27 cellular contexts compared by ENCODE assay signal in the genomic region with DNA sequence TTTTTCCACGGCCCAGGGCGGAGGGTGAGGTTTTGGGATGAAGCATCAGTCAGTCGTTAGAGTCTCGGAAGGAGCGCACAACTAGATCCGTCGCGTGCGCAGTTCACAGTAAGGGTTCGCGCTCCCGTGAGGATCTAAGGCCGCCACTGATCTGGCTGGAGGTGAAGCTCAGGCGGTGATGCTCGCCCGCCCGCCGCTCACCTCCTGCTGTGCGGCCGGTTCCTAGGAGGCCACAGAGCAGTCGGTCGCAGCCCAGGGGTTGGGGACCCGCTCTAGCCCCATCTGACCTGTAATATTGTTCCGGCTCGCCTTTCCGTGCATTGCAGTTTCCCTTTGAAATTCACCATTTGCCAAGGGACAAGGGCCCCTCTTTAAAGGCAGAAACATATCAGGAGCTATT.
"Had no signal": no experiment of that assay in that cellular context is flagged by ENCODE, and none has a peak within 500 bp of the region (broad histone marks: within the 10 kb centered on the region; RNA-seq: fewer than 3 reads in every experiment).

No MANE protein-coding gene starts in this region.

- DNase-seq: effector CD8-positive, alpha-beta T cell; endodermal cell; foreskin fibroblast; gastrocnemius medialis; head of caudate nucleus; left ventricle myocardium superior; lower lobe of right lung; natural killer cell; stimulated activated CD4-positive, alpha-beta T cell treated with anti-CD3 and anti-CD28 coated beads, Interleukin-12 subunit alpha, Interleukin-12 subunit beta, amount 100 ng/mL, for 4 hours; stimulated activated CD4-positive, alpha-beta T cell treated with anti-CD3 and anti-CD28 coated beads, Interleukin-1b, Interleukin-23, amount 100 ng/mL, for 48 hours; stimulated activated CD4-positive, alpha-beta T cell treated with anti-CD3 and anti-CD28 coated beads, Interleukin-4, amount 100 ng/mL, for 1 hour; stimulated activated naive CD4-positive, alpha-beta T cell treated with Interleukin-2 at 50 U/mL for 16 hours; substantia nigra had no signal

- H3K4me1 ChIP-seq: gastrocnemius medialis, lower lobe of right lung, prostate gland, right atrium auricular region, tibial nerve had no signal

- H3K9me3 ChIP-seq: gastrocnemius medialis, lower lobe of right lung, prostate gland, thoracic aorta, vagina had no signal

- H3K27me3 ChIP-seq: gastrocnemius medialis, right atrium auricular region, tibial nerve, vagina had no signal

- H3K27ac ChIP-seq: epithelial cell of prostate, gastrocnemius medialis, lower lobe of right lung, prostate gland, right atrium auricular region, thoracic aorta, tibial nerve, vagina had no signal

- H3K4me2 ChIP-seq: smooth muscle cell had no signal

- H3K4me1 Mint-ChIP-seq: natural killer cell; stimulated activated effector memory CD8-positive, alpha-beta T cell treated with anti-CD3 and anti-CD28 coated beads, Interleukin-12 subunit alpha, Interleukin-12 subunit beta, amount 100 ng/mL, for 72 hours had no signal

- H3K4me3 ChIP-seq: gastrocnemius medialis, lower lobe of right lung, prostate gland, right atrium auricular region, smooth muscle cell, thoracic aorta, tibial nerve, vagina had no signal

- H3K27ac Mint-ChIP-seq: dendritic cell treated with granulocyte-macrophage colony-stimulating factor and Interleukin-4, amounts not matched to agents 40 ng/mL and 50 ng/mL, for 4 days; endodermal cell; natural killer cell; stimulated activated effector memory CD8-positive, alpha-beta T cell treated with anti-CD3 and anti-CD28 coated beads, Interleukin-12 subunit alpha, Interleukin-12 subunit beta, amount 100 ng/mL, for 72 hours had no signal

- H3K36me3 Mint-ChIP-seq: natural killer cell; stimulated activated effector memory CD8-positive, alpha-beta T cell treated with anti-CD3 and anti-CD28 coated beads, Interleukin-12 subunit alpha, Interleukin-12 subunit beta, amount 100 ng/mL, for 72 hours had no signal

- H3K4me3 Mint-ChIP-seq: dendritic cell treated with granulocyte-macrophage colony-stimulating factor and Interleukin-4, amounts not matched to agents 40 ng/mL and 50 ng/mL, for 4 days; endodermal cell; natural killer cell; neural crest cell; stimulated activated effector memory CD8-positive, alpha-beta T cell treated with anti-CD3 and anti-CD28 coated beads, Interleukin-12 subunit alpha, Interleukin-12 subunit beta, amount 100 ng/mL, for 72 hours had no signal

- ATAC-seq: esophagus mucosa, gastrocnemius medialis, left ventricle myocardium superior, natural killer cell, sciatic nerve had no signal

- H3K9me3 Mint-ChIP-seq: endodermal cell; natural killer cell; neural crest cell; stimulated activated effector memory CD8-positive, alpha-beta T cell treated with anti-CD3 and anti-CD28 coated beads, Interleukin-12 subunit alpha, Interleukin-12 subunit beta, amount 100 ng/mL, for 72 hours had no signal

- FAIRE-seq: colon, keratinocyte had no signal

- H3K36me3 ChIP-seq: gastrocnemius medialis, lower lobe of right lung, prostate gland, right atrium auricular region, thoracic aorta, tibial nerve, vagina had no signal
